8 cellular contexts compared by ENCODE assay signal in genomic region chr18:32730620-32731021, GRCh38. TPM values are rescaled to one million over a fixed set of nuclear protein-coding genes. Genes with fewer than 3 reads are reported as not detected.
DNase-seq lines count a peak whose midpoint lies in the region; ATAC-seq and TF ChIP-seq lines count a peak whose summit lies in the region.

No MANE protein-coding gene starts in this region.

- intact Hi-C loops in MCF 10A (cut with micrococcal nuclease) = no loop called here

- peak overlapping the region; percentile 20 for H3K27ac ChIP-seq in osteoblast (ENCODE audit: low read depth, low read length)

- peak in 1 of 2 donors; percentile 1 for DNase-seq in activated T-cell treated with anti-CD3 and anti-CD28 coated beads, Interleukin-2, amount 50 U/mL, for 72 hours
- no peak for DNase-seq in activated T-cell treated with anti-CD3 and anti-CD28 coated beads, Interleukin-2, amount 50 U/mL, for 1 hour
- DNase-seq in NCI-H1694 (lab: John Stamatoyannopoulos, UW) (peak; percentile 25), MCF 10A (ENCODE audit: unreplicated experiment) (peak; percentile 27), osteoblast (ENCODE audit: insufficient read length, low spot score, missing footprints) (peak; percentile 41), globus pallidus (ENCODE audit: low spot score) (no peak), SKM-1 treated with dmso at 0.1 percent for 144 hours (lab: John Stamatoyannopoulos, UW; ENCODE audit: unreplicated experiment) (no peak)

- no peak for TF ChIP-seq CTCF in MCF 10A (IDR thresholded peaks at IDR 0.05; ENCODE audit: unreplicated experiment)
- TF ChIP-seq CTCF in osteoblast (IDR thresholded peaks at IDR 0.05; ENCODE audit: extremely low read depth, low read depth, low read length) = no peak

- H3K4me1 ChIP-seq in osteoblast (ENCODE audit: insufficient read depth, low read length) = no peaks in the 10 kb centered on the region

- peaks cover 9% of the 10 kb centered on the region for H3K4me1 Mint-ChIP-seq in activated T-cell treated with anti-CD3 and anti-CD28 coated beads, Interleukin-2, amount 50 U/mL, for 72 hours (ENCODE audit: low read depth)
- peaks cover 20% of the 10 kb centered on the region for H3K4me1 Mint-ChIP-seq in MCF 10A (ENCODE audit: insufficient read depth, unreplicated experiment)

- POLR2A ChIA-PET in MCF 10A (lab: Yijun Ruan, JAX) = interaction anchor here (0.9 kb wide), 1 partner anchor 40 kb away, joined by 4 read pairs; no protein-coding TSS in a partner anchor

- ATAC-seq in activated T-cell treated with anti-CD3 and anti-CD28 coated beads, Interleukin-2, amount 50 U/mL, for 72 hours (replicated peaks in 1 of 2) = peak; percentile 58 to 65
- peak; percentile 98 for ATAC-seq in HG02623 (IDR thresholded peaks at IDR 0.05; ENCODE audit: unreplicated experiment)

- peaks cover 0 to 2% of the 10 kb centered on the region in 2 donors for H3K36me3 Mint-ChIP-seq in activated T-cell treated with anti-CD3 and anti-CD28 coated beads, Interleukin-2, amount 50 U/mL, for 72 hours (ENCODE audit: insufficient read depth in 2 of 2)
- H3K36me3 Mint-ChIP-seq in MCF 10A (ENCODE audit: insufficient read depth, unreplicated experiment) = no peaks in the 10 kb centered on the region

- H2AFZ ChIP-seq in osteoblast (ENCODE audit: low read length) = peak overlapping the region; percentile 84

- H3K4me3 Mint-ChIP-seq in activated T-cell treated with anti-CD3 and anti-CD28 coated beads, Interleukin-2, amount 50 U/mL, for 72 hours = peak overlapping the region in 1 of 2 donors; percentile 65
- H3K4me3 Mint-ChIP-seq in MCF 10A (ENCODE audit: unreplicated experiment) = peak overlapping the region; percentile 73

- H3K27me3 Mint-ChIP-seq in activated T-cell treated with anti-CD3 and anti-CD28 coated beads, Interleukin-2, amount 50 U/mL, for 72 hours (ENCODE audit: low read depth) = peaks cover 11% of the 10 kb centered on the region
- no peaks in the 10 kb centered on the region for H3K27me3 Mint-ChIP-seq in MCF 10A (ENCODE audit: insufficient read depth, unreplicated experiment)

- H3K4me3 ChIP-seq in osteoblast (ENCODE audit: insufficient read depth, low read length) = peak overlapping the region; percentile 71

- BruUV-seq in MCF 10A (replicated peaks; lab: Mats Ljungman, UMichigan) = no TSS peak

- H4K20me1 ChIP-seq in osteoblast (ENCODE audit: insufficient read depth, low read length) = no peaks in the 10 kb centered on the region

- H3K27me3 ChIP-seq in osteoblast (ENCODE audit: insufficient read depth, low read length) = no peaks in the 10 kb centered on the region

- H3K79me2 ChIP-seq in osteoblast (ENCODE audit: insufficient read depth, low read length) = no peaks in the 10 kb centered on the region

- no peaks in the 10 kb centered on the region for H3K36me3 ChIP-seq in osteoblast (ENCODE audit: insufficient read depth, low read length)

- peaks cover 0 to 2% of the 10 kb centered on the region in 2 donors for H3K9me3 Mint-ChIP-seq in activated T-cell treated with anti-CD3 and anti-CD28 coated beads, Interleukin-2, amount 50 U/mL, for 72 hours
- H3K9me3 Mint-ChIP-seq in MCF 10A (ENCODE audit: unreplicated experiment) = no peaks in the 10 kb centered on the region

- CTCF ChIA-PET in MCF 10A (lab: Yijun Ruan, JAX) = interaction anchor here (0.6 to 2.3 kb wide), 5 partner anchors 10 to 575 kb away, joined by 3 to 6 read pairs (median 4); no protein-coding TSS in a partner anchor

- H3K27ac Mint-ChIP-seq in activated T-cell treated with anti-CD3 and anti-CD28 coated beads, Interleukin-2, amount 50 U/mL, for 72 hours = no peak overlapping the region
- H3K27ac Mint-ChIP-seq in MCF 10A (ENCODE audit: low read depth, unreplicated experiment) = peak overlapping the region; percentile 80

- peak overlapping the region; percentile 83 for H3K4me2 ChIP-seq in osteoblast (ENCODE audit: insufficient read depth, low read length)

- H3K9me3 ChIP-seq in osteoblast (ENCODE audit: low read depth, low read length) = no peaks in the 10 kb centered on the region

RNA-seq across cellular contexts. Expression of gene KLHL14, which starts 42.2 kb away (rescaled TPM):
- total RNA-seq in activated T-cell treated with anti-CD3 and anti-CD28 coated beads, Interleukin-2, amount 50 U/mL, for 72 hours = under 1 TPM in 1 of 2 donors, not detected in 1; 0.05 TPM
- not detected in 2 replicates for total RNA-seq in MCF 10A (2022)
- not detected in 2 replicates for total RNA-seq in osteoblast

Comparison
In these comparisons a context has a peak if more than half of its experiments do, and no peak if none do; other contexts are left out.
1. DNase-seq: peak in NCI-H1694 (single experiment), MCF 10A (single experiment) and osteoblast (single experiment); none in activated T-cell treated with anti-CD3 and anti-CD28 coated beads, Interleukin-2, amount 50 U/mL, for 1 hour (single experiment), globus pallidus (single experiment) and SKM-1 treated with dmso at 0.1 percent for 144 hours (single experiment).